ENCODE assay signal across 19 cellular contexts in the genomic region with DNA sequence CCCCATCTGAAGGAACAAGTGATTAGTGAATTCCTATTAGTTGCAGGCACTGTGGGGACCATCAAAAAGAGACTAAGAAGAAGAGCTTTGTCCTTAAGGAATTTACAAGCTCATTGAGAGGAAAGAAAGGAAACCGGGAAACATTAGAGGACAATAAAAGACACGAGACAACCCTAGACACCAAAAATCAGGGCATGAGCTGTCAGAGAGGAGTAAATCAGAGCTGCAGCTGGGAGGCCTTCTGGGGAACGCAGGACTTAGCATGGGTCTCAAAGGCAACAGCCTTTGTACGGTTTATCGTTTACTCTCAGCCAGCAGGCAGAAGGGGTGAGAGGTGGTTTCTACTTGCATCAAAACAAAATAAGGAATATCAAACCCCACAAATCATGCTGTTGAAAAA.
"Had no signal": no experiment of that assay in that cellular context is flagged by ENCODE, and none has a peak within 500 bp of the region (broad histone marks: within the 10 kb centered on the region; RNA-seq: fewer than 3 reads in every experiment).

No MANE protein-coding gene starts in this region.

- H3K27ac ChIP-seq: PC-9 had no signal

- H3K9me3 Mint-ChIP-seq: activated CD4-positive, alpha-beta memory T cell treated with anti-CD3 and anti-CD28 coated beads for 36 hours; activated CD4-positive, alpha-beta T cell treated with anti-CD3 and anti-CD28 coated beads, Interleukin-2, amount 10 ng/mL, durations not matched to agents 7 days and 5 days; activated naive CD4-positive, alpha-beta T cell treated with anti-CD3 and anti-CD28 coated beads for 36 hours; activated T-cell treated with anti-CD3 and anti-CD28 coated beads, Interleukin-2, amount 50 U/mL, for 4 hours; T-helper 1 cell treated with Interleukin-12 subunit alpha and Interleukin-12 subunit beta and Interleukin-4 antibody, amounts not matched to agents 30 μg/mL and 1 μg/mL, for 36 hours had no signal

- H3K4me3 Mint-ChIP-seq: activated CD4-positive, alpha-beta memory T cell treated with anti-CD3 and anti-CD28 coated beads for 36 hours; activated CD4-positive, alpha-beta T cell treated with anti-CD3 and anti-CD28 coated beads, Interleukin-2, amount 10 ng/mL, durations not matched to agents 7 days and 5 days; activated naive CD4-positive, alpha-beta T cell treated with anti-CD3 and anti-CD28 coated beads for 36 hours; activated naive CD8-positive, alpha-beta T cell; activated T-cell treated with anti-CD3 and anti-CD28 coated beads, Interleukin-2, amount 50 U/mL, for 4 hours; T-helper 1 cell treated with Interleukin-12 subunit alpha and Interleukin-12 subunit beta and Interleukin-4 antibody, amounts not matched to agents 30 μg/mL and 1 μg/mL, for 36 hours had no signal

- H3K9me3 ChIP-seq: MG63 had no signal

- H3K4me3 ChIP-seq: MG63, PC-9 had no signal

- H3K36me3 Mint-ChIP-seq: activated CD4-positive, alpha-beta memory T cell treated with anti-CD3 and anti-CD28 coated beads for 36 hours; activated naive CD8-positive, alpha-beta T cell had no signal

- DNase-seq: activated CD4-positive, alpha-beta memory T cell treated with anti-CD3 and anti-CD28 coated beads for 36 hours; activated CD4-positive, alpha-beta T cell treated with anti-CD3 and anti-CD28 coated beads, Interleukin-2, amount 10 ng/mL, durations not matched to agents 7 days and 5 days; activated CD4-positive, CD25-positive, alpha-beta regulatory T cell; activated CD8-positive, alpha-beta memory T cell treated with anti-CD3 and anti-CD28 coated beads for 24 hours; activated gamma-delta T cell; activated naive CD4-positive, alpha-beta T cell treated with anti-CD3 and anti-CD28 coated beads for 36 hours; activated T-cell treated with anti-CD3 and anti-CD28 coated beads, Interleukin-2, amount 50 U/mL, for 4 hours; MG63; MV-4-11; NCI-H1092 treated with DMSO at 0.1 percent for 48 hours; NCI-H1417 treated with DMSO at 0.1 percent for 48 hours; NCI-H1694 treated with DMSO at 0.1 percent for 48 hours; NCI-H2029 treated with DMSO at 0.1 percent for 48 hours; NCI-H446; NCI-H524; PC-9; SHP77 treated with DMSO at 0.1 percent for 48 hours had no signal

- H3K4me2 ChIP-seq: PC-9 had no signal

- H2AFZ ChIP-seq: PC-9 had no signal

- H3K27ac Mint-ChIP-seq: activated CD4-positive, alpha-beta memory T cell treated with anti-CD3 and anti-CD28 coated beads for 36 hours; activated CD4-positive, alpha-beta T cell treated with anti-CD3 and anti-CD28 coated beads, Interleukin-2, amount 10 ng/mL, durations not matched to agents 7 days and 5 days; activated naive CD4-positive, alpha-beta T cell treated with anti-CD3 and anti-CD28 coated beads for 36 hours; activated naive CD8-positive, alpha-beta T cell; T-helper 1 cell treated with Interleukin-12 subunit alpha and Interleukin-12 subunit beta and Interleukin-4 antibody, amounts not matched to agents 30 μg/mL and 1 μg/mL, for 36 hours had no signal

- H3K27me3 ChIP-seq: MG63 had no signal

- H3K4me1 Mint-ChIP-seq: activated CD4-positive, alpha-beta T cell treated with anti-CD3 and anti-CD28 coated beads, Interleukin-2, amount 10 ng/mL, durations not matched to agents 7 days and 5 days had no signal
